Comparison of ENCODE assay signal across 23 cellular contexts in the genomic region with DNA sequence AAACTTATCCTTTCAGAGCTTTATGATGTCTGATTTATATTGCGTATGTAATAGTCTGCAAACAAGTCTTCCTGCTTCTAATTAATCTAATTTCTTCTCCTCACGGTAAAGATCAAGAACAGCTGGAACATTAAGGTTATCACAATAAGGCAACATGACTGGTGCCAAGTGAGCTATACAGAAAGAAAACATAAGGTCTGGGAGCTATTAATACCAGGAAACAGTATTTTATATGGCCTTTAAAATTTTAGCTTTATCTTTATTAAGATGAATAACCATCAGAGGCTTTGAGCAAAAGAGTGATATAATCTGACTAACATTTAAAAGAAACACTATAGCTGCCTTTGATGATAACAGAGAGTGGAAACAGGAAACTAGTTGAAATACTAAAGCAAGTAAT. TPM values are rescaled to one million over a fixed set of nuclear protein-coding genes. Genes with fewer than 3 reads are reported as not detected.
A peak's percentile ranks its signal among the peaks of the same experiment; 100 is the strongest.
DNase-seq lines count a peak whose midpoint lies in the region; ATAC-seq and TF ChIP-seq lines count a peak whose summit lies in the region.
"Had no signal": no experiment of that assay in that cellular context is flagged by ENCODE, and none has a peak within 500 bp of the region (broad histone marks: within the 10 kb centered on the region; RNA-seq: fewer than 3 reads in every experiment).

No MANE protein-coding gene starts in this region.

- peaks cover 7% of the 10 kb centered on the region for H3K9me3 Mint-ChIP-seq in endodermal cell
- H3K9me3 Mint-ChIP-seq in nephron, result peaks cover 8% of the 10 kb centered on the region
- peaks cover 0 to 9% (median 5%) of the 10 kb centered on the region in 5 donors for H3K9me3 Mint-ChIP-seq in CD8-positive, alpha-beta memory T cell
- H3K9me3 Mint-ChIP-seq: H9 had no signal

- no peaks in the 10 kb centered on the region for H3K4me1 ChIP-seq in A673 (ENCODE audit: insufficient read depth, low read length, poor library complexity, severe bottlenecking)
- no peaks in the 10 kb centered on the region for H3K4me1 ChIP-seq in endodermal cell (ENCODE audit: control insufficient read depth, insufficient read depth, low read length)
- H3K4me1 ChIP-seq in upper lobe of left lung, result no peaks in the 10 kb centered on the region
- no peaks in the 10 kb centered on the region for H3K4me1 ChIP-seq in CD8-positive, alpha-beta memory T cell (ENCODE audit: insufficient read depth, low read length)
- H3K4me1 ChIP-seq: A549, BLaER1 had no signal

- no peak overlapping the region for H3K27ac ChIP-seq in A673 (ENCODE audit: low read depth, low read length, poor library complexity, severe bottlenecking)
- no peak overlapping the region for H3K27ac ChIP-seq in endodermal cell (ENCODE audit: low read depth, low read length)
- no peak overlapping the region for H3K27ac ChIP-seq in upper lobe of left lung
- no peak overlapping the region for H3K27ac ChIP-seq in CD8-positive, alpha-beta memory T cell (ENCODE audit: low read depth, low read length)
- H3K27ac ChIP-seq: 22Rv1, A549, BLaER1 had no signal

- no peaks in the 10 kb centered on the region for H3K9me3 ChIP-seq in A673 (ENCODE audit: low read depth, low read length, poor library complexity, severe bottlenecking)
- H3K9me3 ChIP-seq in endodermal cell (ENCODE audit: control insufficient read depth, low read length), result peaks cover 9% of the 10 kb centered on the region
- H3K9me3 ChIP-seq in upper lobe of left lung, result no peaks in the 10 kb centered on the region
- H3K9me3 ChIP-seq in CD8-positive, alpha-beta memory T cell (ENCODE audit: low read length), result no peaks in the 10 kb centered on the region
- H3K9me3 ChIP-seq: A549, BLaER1 had no signal

- H3K27me3 Mint-ChIP-seq in endodermal cell (ENCODE audit: insufficient read depth) (no peaks in the 10 kb centered on the region), nephron (ENCODE audit: low read depth) (no peaks in the 10 kb centered on the region)
- no peaks in the 10 kb centered on the region for H3K27me3 Mint-ChIP-seq in CD8-positive, alpha-beta memory T cell

- WGBS in endodermal cell (ENCODE audit: insufficient coverage in 1 of 2, insufficient read length in 1 of 2), 2 experiments, result 86% methylated on average over 2 of the region's 2 CpGs; no CpG with 5 or more reads in 1 of the 2 experiments
- 56 to 73% methylated on average over 2 of the region's 2 CpGs for WGBS in upper lobe of left lung, 2 donors

- H3K4me3 Mint-ChIP-seq in endodermal cell (no peak overlapping the region), nephron (peak overlapping the region in 2 of 3 experiments; percentile 0 to 7)
- H3K4me3 Mint-ChIP-seq in CD8-positive, alpha-beta memory T cell, result no peak overlapping the region
- H3K4me3 Mint-ChIP-seq: CD8-positive, alpha-beta T cell; H9 had no signal

- TF ChIP-seq CTCF in A673 (conservative IDR thresholded peaks at IDR 0.05; ENCODE audit: low read depth, low read length) (no peak), endodermal cell (conservative IDR thresholded peaks at IDR 0.05) (no peak), nephron (IDR thresholded peaks at IDR 0.05; ENCODE audit: unreplicated experiment in 3 of 3) (no peak), upper lobe of left lung (IDR thresholded peaks at IDR 0.05) (no peak)

- H3K4me1 Mint-ChIP-seq in endodermal cell (peaks cover 42% of the 10 kb centered on the region), nephron (peaks cover 25% of the 10 kb centered on the region)
- H3K4me1 Mint-ChIP-seq in CD8-positive, alpha-beta memory T cell, result no peaks in the 10 kb centered on the region

- no peak for TF ChIP-seq EP300 in upper lobe of left lung (IDR thresholded peaks at IDR 0.05)

- H3K36me3 Mint-ChIP-seq in endodermal cell (ENCODE audit: low read depth), result no peaks in the 10 kb centered on the region
- peaks cover 4% of the 10 kb centered on the region for H3K36me3 Mint-ChIP-seq in nephron (ENCODE audit: low read depth)
- no peaks in the 10 kb centered on the region for H3K36me3 Mint-ChIP-seq in CD8-positive, alpha-beta memory T cell
- H3K36me3 Mint-ChIP-seq: CD8-positive, alpha-beta T cell had no signal

- H3K27me3 ChIP-seq in A673 (replicated peaks; ENCODE audit: insufficient read depth, low read depth, low read length, poor library complexity) (no peaks in the 10 kb centered on the region), endodermal cell (ENCODE audit: control insufficient read depth, insufficient read depth, low read length, poor library complexity, severe bottlenecking) (no peaks in the 10 kb centered on the region), upper lobe of left lung (no peaks in the 10 kb centered on the region)
- H3K27me3 ChIP-seq in CD8-positive, alpha-beta memory T cell (ENCODE audit: insufficient read depth, low read length, poor library complexity, severe bottlenecking), result no peaks in the 10 kb centered on the region
- H3K27me3 ChIP-seq: BLaER1 had no signal

- TF ChIP-seq POLR2A in upper lobe of left lung (IDR thresholded peaks at IDR 0.05), result no peak

- H3K36me3 ChIP-seq in A673 (ENCODE audit: insufficient read depth, low read length, poor library complexity, severe bottlenecking) (no peaks in the 10 kb centered on the region), endodermal cell (ENCODE audit: control insufficient read depth, insufficient read depth, low read length) (no peaks in the 10 kb centered on the region), upper lobe of left lung (no peaks in the 10 kb centered on the region)
- no peaks in the 10 kb centered on the region for H3K36me3 ChIP-seq in CD8-positive, alpha-beta memory T cell (ENCODE audit: insufficient read depth, low read length)
- H3K36me3 ChIP-seq: BLaER1 had no signal

- no TSS peak for BruUV-seq in A673 (replicated peaks; lab: Mats Ljungman, UMichigan)

- H3K9ac ChIP-seq in endodermal cell (ENCODE audit: extremely low read depth, low read length, poor library complexity, severe bottlenecking), result no peak overlapping the region
- H3K9ac ChIP-seq: BLaER1 had no signal

- H3K4me3 ChIP-seq in A673 (ENCODE audit: low read depth, low read length, poor library complexity, severe bottlenecking) (no peak overlapping the region), endodermal cell (ENCODE audit: low read length) (no peak overlapping the region), upper lobe of left lung (no peak overlapping the region)
- H3K4me3 ChIP-seq in CD8-positive, alpha-beta memory T cell (ENCODE audit: low read length), result no peak overlapping the region
- H3K4me3 ChIP-seq: A549, BLaER1, GM12878 had no signal

- DNase-seq in A673 (ENCODE audit: low spot score) (peak; percentile 19), SK-N-DZ (ENCODE audit: low spot score) (peak; percentile 63), endodermal cell (no peak), upper lobe of left lung (no peak), NCI-H526 (lab: John Stamatoyannopoulos, UW) (no peak), HuH-7 (ENCODE audit: low spot score) (no peak)
- no peak for DNase-seq in CD8-positive, alpha-beta memory T cell
- DNase-seq: CD8-positive, alpha-beta T cell; COR-L47; DMS 273 treated with DMSO at 0.1 percent for 48 hours; DMS53; DND-41; EL; H9 had no signal

- intact Hi-C loops in A673 (cut with micrococcal nuclease; ENCODE audit: unreplicated experiment), result no loop called here

- CTCF ChIA-PET in A673 (lab: Charles Lee), result no interaction called here
- CTCF ChIA-PET in CD8-positive, alpha-beta memory T cell (lab: Charles Lee), result interaction anchor here (1.0 kb wide), 1 partner anchor 9 kb away, joined by 4 read pairs; no protein-coding TSS in a partner anchor

- H3K27ac Mint-ChIP-seq in endodermal cell, result peak overlapping the region; percentile 36
- peak overlapping the region; percentile 89 to 95 (median 95) for H3K27ac Mint-ChIP-seq in nephron
- H3K27ac Mint-ChIP-seq in CD8-positive, alpha-beta memory T cell, result no peak overlapping the region
- H3K27ac Mint-ChIP-seq: CD8-positive, alpha-beta T cell; H9 had no signal

- POLR2A ChIA-PET in A673 (lab: Charles Lee; ENCODE audit: low non-redundant PET), result interaction anchor here (0.5 kb wide), 1 partner anchor 214 kb away, joined by 32 read pairs; no protein-coding TSS in a partner anchor
- POLR2A ChIA-PET in CD8-positive, alpha-beta memory T cell (lab: Charles Lee), result no interaction called here

- ATAC-seq in upper lobe of left lung (ENCODE audit: low FRiP score in 2 of 2), result no peak
- ATAC-seq: A549; CD8-positive, alpha-beta T cell; GM12878; HepG2 had no signal

RNA-seq across cellular contexts. Expression of a gene that starts 28.7 kb away (rescaled TPM):
- total RNA-seq in A673 (2021) (not detected in 2 replicates), endodermal cell (1 to 10 TPM; 2.8 to 6.3 TPM), upper lobe of left lung (not detected)
- not detected in 2 replicates for polyA plus RNA-seq in SK-N-DZ (2014; cell fraction: cytosol; rRNA removed)
- polyA plus RNA-seq in SK-N-DZ (2014; cell fraction: nucleus; rRNA removed), result not detected in 2 replicates
- polyA plus RNA-seq in endodermal cell (2013, experiment 1 of 2), result 0.46 TPM
- 0.29 TPM for polyA plus RNA-seq in endodermal cell (2013, experiment 2 of 2)
- not detected for total RNA-seq in CD8-positive, alpha-beta memory T cell
- not detected for polyA plus RNA-seq in CD8-positive, alpha-beta memory T cell
- total RNA-seq: CD8-positive, alpha-beta T cell; G401; GM12878; H1; HepG2 had no signal
- polyA plus RNA-seq: A549, AG04450, GM12878, HepG2 had no signal

RNA-seq across cellular contexts. Expression of a gene that starts 54.5 kb away (rescaled TPM):
- not detected in 2 replicates for total RNA-seq in A673 (2021)
- not detected in 2 replicates for polyA plus RNA-seq in SK-N-DZ (2014; cell fraction: cytosol; rRNA removed)
- polyA plus RNA-seq in SK-N-DZ (2014; cell fraction: nucleus; rRNA removed), result not detected in 2 replicates
- total RNA-seq in endodermal cell, result not detected
- polyA plus RNA-seq in endodermal cell (2013, experiment 1 of 2), result not detected
- not detected for polyA plus RNA-seq in endodermal cell (2013, experiment 2 of 2)
- not detected for total RNA-seq in upper lobe of left lung
- total RNA-seq in CD8-positive, alpha-beta memory T cell, result not detected
- polyA plus RNA-seq in CD8-positive, alpha-beta memory T cell, result not detected
- total RNA-seq: CD8-positive, alpha-beta T cell; G401; GM12878; H1; H9; HepG2 had no signal
- polyA plus RNA-seq: A549, AG04450, GM12878, H1, HepG2 had no signal

Comparison
In these comparisons a context has a peak if more than half of its experiments do, and no peak if none do; other contexts are left out.
1. DNase-seq: peak in A673 (single experiment) and SK-N-DZ (single experiment); none in endodermal cell (single experiment), upper lobe of left lung (0 of 2), NCI-H526 (0 of 2), HuH-7 (single experiment) and CD8-positive, alpha-beta memory T cell (0 of 5).
2. H3K27ac Mint-ChIP-seq: peak in endodermal cell (single experiment) and nephron (3 of 3); none in CD8-positive, alpha-beta memory T cell (0 of 8).
3. H3K4me3 Mint-ChIP-seq: peak in nephron (2 of 3); none in endodermal cell (single experiment) and CD8-positive, alpha-beta memory T cell (0 of 7).